Comparison of ENCODE assay signal across 8 cellular contexts in genomic region chr1:181033128-181033798, GRCh38. TPM values are rescaled to one million over a fixed set of nuclear protein-coding genes. Genes with fewer than 3 reads are reported as not detected.
DNase-seq lines count a peak whose midpoint lies in the region; ATAC-seq lines count a peak whose summit lies in the region.

No MANE protein-coding gene starts in this region.

- H3K9ac ChIP-seq in rectal smooth muscle tissue (ENCODE audit: low read length), result peak overlapping the region; percentile 35

- H3K27me3 ChIP-seq in MG63 (no peaks in the 10 kb centered on the region), rectal smooth muscle tissue (ENCODE audit: control insufficient read depth, insufficient read depth, low read length) (no peaks in the 10 kb centered on the region)

- H3K9me3 Mint-ChIP-seq in activated CD8-positive, alpha-beta memory T cell treated with anti-CD3 and anti-CD28 coated beads, Interleukin-2, amount 10 ng/mL, durations not matched to agents 7 days and 5 days (ENCODE audit: low read depth), result no peaks in the 10 kb centered on the region

- peak overlapping the region; percentile 92 for H3K4me3 Mint-ChIP-seq in activated CD8-positive, alpha-beta memory T cell treated with anti-CD3 and anti-CD28 coated beads, Interleukin-2, amount 10 ng/mL, durations not matched to agents 7 days and 5 days

- H3K27ac ChIP-seq in rectal smooth muscle tissue (ENCODE audit: low read depth, low read length), result peak overlapping the region; percentile 93

- CTCF ChIA-PET in activated CD8-positive, alpha-beta memory T cell treated with anti-CD3 and anti-CD28 coated beads, Interleukin-2, amount 10 ng/mL, durations not matched to agents 7 days and 5 days (lab: Charles Lee), result interaction anchor here (0.8 to 9.5 kb wide), 14 partner anchors 10 to 151 kb away, joined by 3 to 133 read pairs (median 4); partner anchors contain the start of gene STX6

- H3K4me3 ChIP-seq in MG63 (peak overlapping the region; percentile 49), rectal smooth muscle tissue (ENCODE audit: low read length) (peak overlapping the region; percentile 83)

- no peaks in the 10 kb centered on the region for H3K27me3 Mint-ChIP-seq in activated CD8-positive, alpha-beta memory T cell treated with anti-CD3 and anti-CD28 coated beads, Interleukin-2, amount 10 ng/mL, durations not matched to agents 7 days and 5 days

- H3K36me3 ChIP-seq in MG63, result no peaks in the 10 kb centered on the region
- H3K36me3 ChIP-seq in rectal smooth muscle tissue (ENCODE audit: control insufficient read depth, insufficient read depth, low read length), result no peaks in the 10 kb centered on the region

- ATAC-seq in GM21786 (IDR thresholded peaks at IDR 0.05; ENCODE audit: unreplicated experiment), result peak; percentile 28
- ATAC-seq in activated CD8-positive, alpha-beta memory T cell treated with anti-CD3 and anti-CD28 coated beads, Interleukin-2, amount 10 ng/mL, durations not matched to agents 7 days and 5 days, result peak; percentile 32

- peaks cover 10% of the 10 kb centered on the region for H3K36me3 Mint-ChIP-seq in activated CD8-positive, alpha-beta memory T cell treated with anti-CD3 and anti-CD28 coated beads, Interleukin-2, amount 10 ng/mL, durations not matched to agents 7 days and 5 days

- DNase-seq in GDM1 (lab: John Stamatoyannopoulos, UW) (peak; percentile 63), MG63 (peak; percentile 8), foreskin melanocyte (peak; percentile 59), activated gamma-delta T cell treated with Interleukin-2 at 50 U/mL for 16 hours (no peak), NCI-H1092 (lab: John Stamatoyannopoulos, UW) (no peak)
- peak; percentile 47 for DNase-seq in activated CD8-positive, alpha-beta memory T cell treated with anti-CD3 and anti-CD28 coated beads, Interleukin-2, amount 10 ng/mL, durations not matched to agents 7 days and 5 days

- peaks cover 13% of the 10 kb centered on the region for H3K4me1 ChIP-seq in rectal smooth muscle tissue (ENCODE audit: control insufficient read depth, insufficient read depth, low read length)

- H3K27ac Mint-ChIP-seq in activated CD8-positive, alpha-beta memory T cell treated with anti-CD3 and anti-CD28 coated beads, Interleukin-2, amount 10 ng/mL, durations not matched to agents 7 days and 5 days, result peak overlapping the region; percentile 98

- H3K9me3 ChIP-seq in MG63, result no peaks in the 10 kb centered on the region

- H3K4me1 Mint-ChIP-seq in activated CD8-positive, alpha-beta memory T cell treated with anti-CD3 and anti-CD28 coated beads, Interleukin-2, amount 10 ng/mL, durations not matched to agents 7 days and 5 days, result peaks cover 51% of the 10 kb centered on the region

RNA-seq across cellular contexts. Expression of gene MR1, which starts 0.5 kb away (rescaled TPM):
- total RNA-seq in MG63 (2014; rRNA removed; shearing (Covaris generic); ENCODE audit: low replicate concordance), result 7.6 and 15.3 TPM in 2 replicates
- 10 to 100 TPM; 38.7 to 41.2 TPM for total RNA-seq in activated CD8-positive, alpha-beta memory T cell treated with anti-CD3 and anti-CD28 coated beads, Interleukin-2, amount 10 ng/mL, durations not matched to agents 7 days and 5 days

RNA-seq across cellular contexts. Expression of gene STX6, which starts 10.6 kb away (rescaled TPM):
- 23.8 and 27.7 TPM in 2 replicates for total RNA-seq in MG63 (2014; rRNA removed; shearing (Covaris generic); ENCODE audit: low replicate concordance)
- 10 to 100 TPM; 16.9 to 24.1 TPM for total RNA-seq in activated CD8-positive, alpha-beta memory T cell treated with anti-CD3 and anti-CD28 coated beads, Interleukin-2, amount 10 ng/mL, durations not matched to agents 7 days and 5 days

RNA-seq across cellular contexts. Expression of gene IER5, which starts 55.2 kb away (rescaled TPM):
- 10.5 and 17.8 TPM in 2 replicates for total RNA-seq in MG63 (2014; rRNA removed; shearing (Covaris generic); ENCODE audit: low replicate concordance)
- 10 to 100 TPM; 50.4 to 67.0 TPM for total RNA-seq in activated CD8-positive, alpha-beta memory T cell treated with anti-CD3 and anti-CD28 coated beads, Interleukin-2, amount 10 ng/mL, durations not matched to agents 7 days and 5 days

Comparison
In these comparisons a context has a peak if more than half of its experiments do, and no peak if none do; other contexts are left out.
1. DNase-seq: peak in GDM1 (single experiment), MG63 (single experiment), activated CD8-positive, alpha-beta memory T cell treated with anti-CD3 and anti-CD28 coated beads, Interleukin-2, amount 10 ng/mL, durations not matched to agents 7 days and 5 days (single experiment) and foreskin melanocyte (single experiment); none in activated gamma-delta T cell treated with Interleukin-2 at 50 U/mL for 16 hours (single experiment) and NCI-H1092 (single experiment).